ENCODE assay signal across 15 cellular contexts in the genomic region with DNA sequence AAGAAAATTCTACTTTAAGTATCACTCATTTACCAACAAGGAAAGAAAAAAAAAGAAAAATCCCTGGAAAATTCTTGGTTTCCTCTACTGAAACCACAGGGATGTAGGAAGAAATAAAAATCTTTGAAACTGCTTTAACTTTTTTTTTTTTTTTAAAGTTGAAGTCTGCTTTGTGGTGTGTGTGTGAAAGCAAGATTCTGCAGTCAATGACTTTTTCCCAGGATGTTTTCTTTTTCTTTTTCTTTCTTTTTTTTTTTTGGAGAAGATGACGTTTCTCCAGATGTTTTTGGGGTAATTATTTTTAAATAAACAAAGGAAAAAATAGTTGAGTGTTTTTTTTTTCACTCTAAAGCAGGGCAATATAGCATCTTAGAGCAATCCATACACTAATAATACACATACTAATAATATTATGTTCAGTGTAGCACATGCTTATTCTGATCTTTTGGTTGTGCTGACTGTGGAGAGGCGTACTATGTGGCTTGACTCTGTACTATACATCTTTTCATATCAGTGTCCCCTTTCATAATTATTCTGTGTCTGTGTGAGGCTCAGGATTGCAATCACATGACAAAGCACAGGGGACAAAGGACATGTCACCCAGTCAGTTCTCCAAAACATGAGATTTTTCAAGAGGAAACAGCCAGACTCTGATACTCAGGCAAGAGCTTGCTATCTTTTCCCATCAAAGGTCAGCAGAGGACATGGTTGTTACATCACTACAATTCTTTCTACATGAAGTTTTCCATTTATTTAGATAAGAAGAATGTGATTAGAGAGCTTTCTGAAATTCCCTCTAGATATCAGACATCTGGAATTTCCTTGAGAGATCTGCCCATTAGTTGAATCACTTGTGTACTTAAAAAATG.
DNase-seq lines count a peak whose midpoint lies in the region; ATAC-seq, FAIRE-seq and TF ChIP-seq lines count a peak whose summit lies in the region.
"Had no signal": no experiment of that assay in that cellular context is flagged by ENCODE, and none has a peak within 500 bp of the region (broad histone marks: within the 10 kb centered on the region; RNA-seq: fewer than 3 reads in every experiment).

No MANE protein-coding gene starts in this region.

- H3K79me2 ChIP-seq in K562 (ENCODE audit: control insufficient read depth, insufficient read depth, low read length) = no peaks in the 10 kb centered on the region

- no peak for FAIRE-seq in K562 (lab: Jason Lieb, UNC)
- FAIRE-seq: colon, GM12878 had no signal

- H3K4me2 ChIP-seq in K562 (ENCODE audit: insufficient read depth, low read length) = no peak overlapping the region

- no peaks in the 10 kb centered on the region for H3K27me3 ChIP-seq in K562 (ENCODE audit: control insufficient read depth in 2 of 2, insufficient read depth in 2 of 2, low read length in 2 of 2)
- no peaks in the 10 kb centered on the region for H3K27me3 ChIP-seq in right cardiac atrium (ENCODE audit: control insufficient read depth, insufficient read depth)
- no peaks in the 10 kb centered on the region for H3K27me3 ChIP-seq in gastrocnemius medialis
- no peaks in the 10 kb centered on the region for H3K27me3 ChIP-seq in testis
- no peaks in the 10 kb centered on the region for H3K27me3 ChIP-seq in A673 (replicated peaks; ENCODE audit: insufficient read depth, low read depth, low read length, poor library complexity)

- BruUV-seq in K562 (replicated peaks; lab: Mats Ljungman, UMichigan) (no TSS peak), A673 (replicated peaks; lab: Mats Ljungman, UMichigan) (no TSS peak)

- H3K36me3 ChIP-seq in K562 (ENCODE audit: control insufficient read depth, insufficient read depth, low read length) (peaks cover 41% of the 10 kb centered on the region; the same call in 2 of the 3 replicates), gastrocnemius medialis (peaks cover 2 to 33% of the 10 kb centered on the region in 2 donors), testis (ENCODE audit: low read depth, missing control alignments) (no peaks in the 10 kb centered on the region), A673 (ENCODE audit: insufficient read depth, low read length, poor library complexity, severe bottlenecking) (no peaks in the 10 kb centered on the region)

- H3K4me3 ChIP-seq in K562 (no peak overlapping the region), right cardiac atrium (ENCODE audit: low read length) (no peak overlapping the region), gastrocnemius medialis (no peak overlapping the region), testis (no peak overlapping the region), A673 (ENCODE audit: low read depth, low read length, poor library complexity, severe bottlenecking) (no peak overlapping the region)
- H3K4me3 ChIP-seq: GM12878 had no signal

- intact Hi-C loops in K562 (cut with micrococcal nuclease) (no loop called here), right cardiac atrium (cut with DNase I) (no loop called here), gastrocnemius medialis (cut with DNase I; ENCODE audit: low total_unique reads) (no loop called here), testis (cut with DNase I; ENCODE audit: low total_unique reads) (no loop called here), A673 (cut with micrococcal nuclease; ENCODE audit: unreplicated experiment) (no loop called here)

- POLR2A ChIA-PET in K562 (lab: Yijun Ruan, JAX) = no interaction called here
- POLR2A ChIA-PET in A673 (lab: Charles Lee; ENCODE audit: low non-redundant PET) = no interaction called here

- no peaks in the 10 kb centered on the region for H3K9me3 ChIP-seq in K562 (replicated peaks; ENCODE audit: control insufficient read depth, insufficient read depth, low read depth, low read length)
- no peaks in the 10 kb centered on the region for H3K9me3 ChIP-seq in right cardiac atrium (ENCODE audit: control insufficient read depth, low read length)
- no peaks in the 10 kb centered on the region for H3K9me3 ChIP-seq in gastrocnemius medialis
- H3K9me3 ChIP-seq in testis = no peaks in the 10 kb centered on the region
- H3K9me3 ChIP-seq in A673 (ENCODE audit: low read depth, low read length, poor library complexity, severe bottlenecking) = no peaks in the 10 kb centered on the region

- H3K9ac ChIP-seq in K562 (ENCODE audit: insufficient read depth in 1 of 2, low read depth in 2 of 2, low read length in 2 of 2) = no peak overlapping the region

- ATAC-seq in K562 (no peak), right cardiac atrium (peak; percentile 69 to 81), gastrocnemius medialis (peak in 1 of 2 donors; percentile 57), HG03342 (IDR thresholded peaks at IDR 0.05; ENCODE audit: unreplicated experiment) (no peak)
- ATAC-seq: activated CD4-positive, CD25-positive, alpha-beta regulatory T cell treated with anti-CD3 and anti-CD28 coated beads, Interleukin-2, amount 50 U/mL, for 24 hours; GM12878; natural killer cell had no signal

- CTCF ChIA-PET in K562 (lab: Yijun Ruan, JAX; ENCODE audit: low intra/inter-chr PET ratio) (no interaction called here), A673 (lab: Charles Lee) (no interaction called here)

- H2AFZ ChIP-seq in K562 (ENCODE audit: low read depth, low read length) = no peak overlapping the region

- TF ChIP-seq CTCF in K562 (IDR thresholded peaks at IDR 0.05 in 2 of 3, conservative IDR thresholded peaks at IDR 0.05 in 1 of 3; ENCODE audit: insufficient read depth in 2 of 3, low read depth in 1 of 3, low read length in 3 of 3) (no peak), gastrocnemius medialis (IDR thresholded peaks at IDR 0.05 in 4 of 5, conservative IDR thresholded peaks at IDR 0.05 in 1 of 5) (no peak), testis (IDR thresholded peaks at IDR 0.05) (no peak), A673 (conservative IDR thresholded peaks at IDR 0.05; ENCODE audit: low read depth, low read length) (no peak)

- TF ChIP-seq EP300 in K562 (IDR thresholded peaks at IDR 0.05; ENCODE audit: low read length) = no peak

- 94% methylated on average over 1 of the region's 2 CpGs for WGBS in K562 (ENCODE audit: insufficient coverage, low coverage, missing lambda C conversion rate)
- WGBS in right cardiac atrium = 59% methylated on average over 2 of the region's 2 CpGs
- 64 to 77% methylated on average over 2 of the region's 2 CpGs for WGBS in testis, 2 donors

- no peaks in the 10 kb centered on the region for H3K9me1 ChIP-seq in K562 (ENCODE audit: control insufficient read depth, insufficient read depth, low read length)

- in situ Hi-C loops in K562 (cut with MboI) = no loop called here
- in situ Hi-C loops in gastrocnemius medialis (cut with MboI; ENCODE audit: low sequenced_read_pairs in 4 of 4) = no loop called here

- H3K27ac ChIP-seq in K562 (ENCODE audit: extremely low read depth, low read depth, low read length) (no peak overlapping the region), right cardiac atrium (ENCODE audit: low read length) (no peak overlapping the region), gastrocnemius medialis (peak overlapping the region; percentile 13 to 46 (median 33)), testis (peak overlapping the region in 1 of 2 donors; percentile 54), A673 (ENCODE audit: low read depth, low read length, poor library complexity, severe bottlenecking) (no peak overlapping the region)

- H3K4me1 ChIP-seq in K562 (replicated peaks in 1 of 2; ENCODE audit: control insufficient read depth in 2 of 2, insufficient read depth in 2 of 2, low read length in 2 of 2) (no peaks in the 10 kb centered on the region), right cardiac atrium (ENCODE audit: control insufficient read depth, insufficient read depth, low read length) (no peaks in the 10 kb centered on the region), gastrocnemius medialis (peaks cover 6 to 7% of the 10 kb centered on the region in 2 donors), testis (no peaks in the 10 kb centered on the region), A673 (ENCODE audit: insufficient read depth, low read length, poor library complexity, severe bottlenecking) (no peaks in the 10 kb centered on the region)

- peak; percentile 84 for DNase-seq in EL
- no peak for DNase-seq in K562 (ENCODE audit: extremely low read depth in 1 of 4, low spot score in 3 of 4)
- DNase-seq in right cardiac atrium = no peak
- DNase-seq in gastrocnemius medialis = no peak
- no peak for DNase-seq in NCI-H345 treated with DMSO at 0.1 percent for 48 hours (lab: John Stamatoyannopoulos, UW; ENCODE audit: unreplicated experiment)
- DNase-seq in testis = no peak
- DNase-seq in A673 (ENCODE audit: low spot score) = no peak
- DNase-seq: activated effector memory CD4-positive, alpha-beta T cell treated with anti-CD3 and anti-CD28 coated beads, Interleukin-2, amount 50 U/mL, for 16 hours; natural killer cell; NCI-H446; SHP77 had no signal

- H4K20me1 ChIP-seq in K562 (replicated peaks; ENCODE audit: control insufficient read depth, insufficient read depth, low read length) = no peaks in the 10 kb centered on the region

- no peak for TF ChIP-seq RAD21 in K562 (CRISPR knock-in tag; conservative IDR thresholded peaks at IDR 0.05 in 1 of 2, IDR thresholded peaks at IDR 0.05 in 1 of 2)

- TF ChIP-seq POLR2A in K562 (conservative IDR thresholded peaks at IDR 0.05) (no peak), gastrocnemius medialis (IDR thresholded peaks at IDR 0.05) (no peak), testis (IDR thresholded peaks at IDR 0.05) (no peak)

TF ChIP-seq in K562, 482 proteins besides CTCF, POLR2A, EP300 and RAD21:
- TF ChIP-seq MIER1 (IDR thresholded peaks at IDR 0.05; ENCODE audit: low read depth) (no peak), NR2C2 (CRISPR knock-in tag; IDR thresholded peaks at IDR 0.05) (no peak), NR2C2 (tag; IDR thresholded peaks at IDR 0.05) (peak; percentile 33; the same call in 1 of the 2 replicates), ESRRA (IDR thresholded peaks at IDR 0.05; ENCODE audit: borderline replicate concordance, low read depth) (peak; percentile 24; the same call in 1 of the 2 replicates), SPI1 (IDR thresholded peaks at IDR 0.05; ENCODE audit: borderline replicate concordance, low read depth, low read length) (no peak), ETV1 (tag; conservative IDR thresholded peaks at IDR 0.05; ENCODE audit: low read depth) (no peak)

Comparison
In these comparisons a context has a peak if more than half of its experiments do, and no peak if none do; other contexts are left out.
1. ATAC-seq: peak in right cardiac atrium (2 of 2); none in K562 (single experiment) and HG03342 (single experiment).
2. H3K27ac ChIP-seq: peak in gastrocnemius medialis (4 of 4); none in K562 (single experiment), right cardiac atrium (single experiment) and A673 (single experiment).